ENCODE assay signal across 8 cellular contexts in genomic region chr5:135426102-135427082, GRCh38. TPM values are rescaled to one million over a fixed set of nuclear protein-coding genes. Genes with fewer than 3 reads are reported as not detected.
DNase-seq lines count a peak whose midpoint lies in the region; ATAC-seq and TF ChIP-seq lines count a peak whose summit lies in the region.

No MANE protein-coding gene starts in this region.

- peak; percentile 67 for ATAC-seq in GM19463 (IDR thresholded peaks at IDR 0.05; ENCODE audit: unreplicated experiment)

- TF ChIP-seq CTCF in HL-60 (IDR thresholded peaks at IDR 0.05; ENCODE audit: insufficient read depth, low read length): peak; percentile 39
- TF ChIP-seq CTCF in OCI-LY3 (IDR thresholded peaks at IDR 0.05; ENCODE audit: low read depth, low read length): peak; percentile 65

- H3K4me2 ChIP-seq in OCI-LY3 (ENCODE audit: low read length): no peak overlapping the region
- no peak overlapping the region for H3K4me2 ChIP-seq in mesendoderm (ENCODE audit: low read length)

- H3K36me3 ChIP-seq in OCI-LY3 (replicated peaks; ENCODE audit: low read depth, low read length): no peaks in the 10 kb centered on the region
- H3K36me3 ChIP-seq in mesendoderm (ENCODE audit: control insufficient read depth, insufficient read depth, low read length): no peaks in the 10 kb centered on the region

- no peak overlapping the region for H3K4me3 ChIP-seq in HL-60 (replicated peaks; ENCODE audit: insufficient read depth, low read length)
- no peak overlapping the region for H3K4me3 ChIP-seq in OCI-LY3 (ENCODE audit: low read length)
- no peak overlapping the region for H3K4me3 ChIP-seq in mesendoderm (ENCODE audit: low read length)

- no peak overlapping the region for H4K8ac ChIP-seq in mesendoderm (ENCODE audit: low read depth, low read length)

- H3K79me1 ChIP-seq in mesendoderm (ENCODE audit: low read length): no peaks in the 10 kb centered on the region

- H4K5ac ChIP-seq in mesendoderm (ENCODE audit: low read length): no peak overlapping the region

- no peak overlapping the region for H2AFZ ChIP-seq in OCI-LY3 (ENCODE audit: low read depth, low read length)

- H3K27me3 ChIP-seq in HL-60 (ENCODE audit: insufficient read depth, poor library complexity, severe bottlenecking): no peaks in the 10 kb centered on the region
- H3K27me3 ChIP-seq in OCI-LY3 (ENCODE audit: low read depth, low read length): no peaks in the 10 kb centered on the region; the same call in 1 of the 2 replicates
- no peaks in the 10 kb centered on the region for H3K27me3 ChIP-seq in mesendoderm (ENCODE audit: insufficient read depth, low read length, poor library complexity)

- no peak overlapping the region for H2BK120ac ChIP-seq in mesendoderm (ENCODE audit: low read depth, low read length)

- H3K18ac ChIP-seq in mesendoderm (ENCODE audit: low read length): no peak overlapping the region

- H2BK15ac ChIP-seq in mesendoderm (replicated peaks; ENCODE audit: low read depth): no peak overlapping the region

- H3K4me1 ChIP-seq in OCI-LY3 (ENCODE audit: low read length) (no peaks in the 10 kb centered on the region), mesendoderm (ENCODE audit: control insufficient read depth, low read depth, low read length) (peaks cover 2% of the 10 kb centered on the region)

- peak overlapping the region; percentile 95 for H3K27ac ChIP-seq in HL-60 (replicated peaks)
- no peak overlapping the region for H3K27ac ChIP-seq in OCI-LY3 (ENCODE audit: low read length)
- no peak overlapping the region for H3K27ac ChIP-seq in mesendoderm (ENCODE audit: low read depth, low read length)

- H3K79me2 ChIP-seq in OCI-LY3 (ENCODE audit: low read length) (no peaks in the 10 kb centered on the region), mesendoderm (ENCODE audit: control insufficient read depth, insufficient read depth, low read length) (no peaks in the 10 kb centered on the region)

- DNase-seq in NCI-H2107 treated with DMSO at 0.1 percent for 48 hours (lab: John Stamatoyannopoulos, UW; ENCODE audit: unreplicated experiment) (peak; percentile 57), NCI-H2107 (lab: John Stamatoyannopoulos, UW) (no peak), HL-60 (ENCODE audit: low read depth in 1 of 2, low spot score in 1 of 2) (peak in 1 of 2 experiments; percentile 68), cerebellar cortex (ENCODE audit: low spot score) (peak; percentile 69), mesendoderm (peak; percentile 67), 8988T (no peak)

- no peak overlapping the region for H3K56ac ChIP-seq in mesendoderm (ENCODE audit: low read length)

- no peaks in the 10 kb centered on the region for H4K20me1 ChIP-seq in OCI-LY3 (ENCODE audit: insufficient read depth, low read length)

- H3K9ac ChIP-seq in OCI-LY3 (ENCODE audit: low read length) (no peak overlapping the region), mesendoderm (ENCODE audit: low read length) (no peak overlapping the region)

- no CpG with 5 or more reads among the region's 7 CpGs for WGBS in mesendoderm (ENCODE audit: extremely low coverage, insufficient coverage, low lambda C conversion rate)

- no peak overlapping the region for H2AK5ac ChIP-seq in mesendoderm (ENCODE audit: low read length)

- H3K4ac ChIP-seq in mesendoderm (ENCODE audit: low read depth, low read length): no peak overlapping the region

- no peaks in the 10 kb centered on the region for H3K9me3 ChIP-seq in OCI-LY3 (ENCODE audit: insufficient read depth, low read length)

- H3K23ac ChIP-seq in mesendoderm (ENCODE audit: low read length): no peak overlapping the region

- no peak overlapping the region for H2BK5ac ChIP-seq in mesendoderm (ENCODE audit: low read length)

RNA-seq across cellular contexts. Expression of gene DCANP1, which starts 20.8 kb away (rescaled TPM):
- not detected for polyA plus RNA-seq in mesendoderm (2013, experiment 1 of 2)
- not detected for polyA plus RNA-seq in mesendoderm (2013, experiment 2 of 2)

RNA-seq across cellular contexts. Expression of gene TIFAB, which starts 25.8 kb away (rescaled TPM):
- polyA plus RNA-seq in mesendoderm (2013, experiment 1 of 2): not detected
- polyA plus RNA-seq in mesendoderm (2013, experiment 2 of 2): not detected

RNA-seq across cellular contexts. Expression of gene MACROH2A1, which starts 27.4 kb away (rescaled TPM):
- polyA plus RNA-seq in mesendoderm (2013, experiment 1 of 2): 89.6 TPM
- 91.7 TPM for polyA plus RNA-seq in mesendoderm (2013, experiment 2 of 2)

Comparison
In these comparisons a context has a peak if more than half of its experiments do, and no peak if none do; other contexts are left out.
1. DNase-seq: peak in NCI-H2107 treated with DMSO at 0.1 percent for 48 hours (single experiment), cerebellar cortex (single experiment) and mesendoderm (single experiment); none in NCI-H2107 (single experiment) and 8988T (single experiment).